Comparison of ENCODE assay signal across 19 cellular contexts in the genomic region with DNA sequence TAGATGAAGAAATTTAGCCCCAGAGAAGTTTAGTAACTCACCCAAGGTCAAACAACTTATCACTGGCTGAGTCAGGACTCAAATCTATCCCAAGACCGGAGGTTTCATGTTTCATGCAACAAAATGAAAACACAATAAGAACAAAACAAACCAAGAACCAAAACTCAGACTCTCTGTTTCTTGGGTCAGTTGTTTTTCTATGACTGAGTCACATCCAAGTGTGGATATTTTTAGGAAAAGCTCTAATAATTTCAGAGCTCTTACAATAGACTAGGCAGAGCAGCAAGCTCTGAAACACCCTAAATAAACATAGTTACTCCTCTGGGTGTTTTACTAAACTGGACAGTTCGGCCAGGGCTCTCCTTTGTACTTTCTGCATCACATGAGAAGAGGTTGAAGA.
A peak's percentile ranks its signal among the peaks of the same experiment; 100 is the strongest.
DNase-seq lines count a peak whose midpoint lies in the region; ATAC-seq, FAIRE-seq and TF ChIP-seq lines count a peak whose summit lies in the region.
"Had no signal": no experiment of that assay in that cellular context is flagged by ENCODE, and none has a peak within 500 bp of the region (broad histone marks: within the 10 kb centered on the region; RNA-seq: fewer than 3 reads in every experiment).

No MANE protein-coding gene starts in this region.

- peaks cover 11 to 12% of the 10 kb centered on the region in 2 donors for H3K27me3 Mint-ChIP-seq in stimulated activated naive B cell treated with anti-CD40 and anti-IgM and Interleukin-4, amounts not matched to agents 10 μg/mL and 1 μg/mL and 100 μg/mL, for 72 hours

- no peaks in the 10 kb centered on the region for H3K36me3 Mint-ChIP-seq in stimulated activated naive B cell treated with anti-CD40 and anti-IgM and Interleukin-4, amounts not matched to agents 10 μg/mL and 1 μg/mL and 100 μg/mL, for 72 hours

- peak overlapping the region; percentile 33 for H2AFZ ChIP-seq in endothelial cell of umbilical vein (ENCODE audit: low read depth, low read length)
- no peak overlapping the region for H2AFZ ChIP-seq in osteoblast (ENCODE audit: low read length)

- ATAC-seq in stimulated activated naive B cell treated with anti-CD40 and anti-IgM and Interleukin-4, amounts not matched to agents 10 μg/mL and 1 μg/mL and 100 μg/mL, for 72 hours (replicated peaks) = no peak
- ATAC-seq in GM21825 (IDR thresholded peaks at IDR 0.05; ENCODE audit: unreplicated experiment) = no peak
- ATAC-seq: activated T-cell treated with anti-CD3 and anti-CD28 coated beads, Interleukin-2, amount 50 U/mL, for 4 hours; esophagus mucosa; stimulated activated naive CD8-positive, alpha-beta T cell treated with anti-CD3 and anti-CD28 coated beads, Interleukin-15, Interleukin-2, amounts not matched to agents 100 U/mL and 50 U/mL, for 24 hours had no signal

- no TSS peak for BruUV-seq in endothelial cell of umbilical vein (replicated peaks; lab: Mats Ljungman, UMichigan)

- no peaks in the 10 kb centered on the region for H3K9me1 ChIP-seq in endothelial cell of umbilical vein (replicated peaks; ENCODE audit: control insufficient read depth, extremely low read depth, insufficient read depth, low read length)

- H3K27ac ChIP-seq in endothelial cell of umbilical vein (ENCODE audit: insufficient read depth, low read depth, low read length) (peak overlapping the region; percentile 69), osteoblast (ENCODE audit: low read depth, low read length) (peak overlapping the region; percentile 12)
- H3K27ac ChIP-seq: colonic mucosa, KMS-11, SJCRH30 had no signal

- peaks cover 0 to 3% of the 10 kb centered on the region in 2 donors for H3K4me1 Mint-ChIP-seq in stimulated activated naive B cell treated with anti-CD40 and anti-IgM and Interleukin-4, amounts not matched to agents 10 μg/mL and 1 μg/mL and 100 μg/mL, for 72 hours

- peak overlapping the region; percentile 33 for H3K9ac ChIP-seq in endothelial cell of umbilical vein (replicated peaks; ENCODE audit: extremely low read depth, insufficient read depth, low read length)
- H3K9ac ChIP-seq: KMS-11 had no signal

- dilution Hi-C loops in endothelial cell of umbilical vein (cut with MboI; ENCODE audit: extremely low pct_ligation_motif_present, low sequenced_read_pairs) = loop anchor here (25.0 kb wide), 1 partner anchor 246 kb away; no protein-coding TSS in a partner anchor

- no peaks in the 10 kb centered on the region for H3K9me3 ChIP-seq in endothelial cell of umbilical vein (replicated peaks; ENCODE audit: control insufficient read depth, insufficient read depth, low read length)
- H3K9me3 ChIP-seq in osteoblast (ENCODE audit: low read depth, low read length) = no peaks in the 10 kb centered on the region
- H3K9me3 ChIP-seq: colonic mucosa, SJCRH30 had no signal

- no peaks in the 10 kb centered on the region for H3K9me3 Mint-ChIP-seq in stimulated activated naive B cell treated with anti-CD40 and anti-IgM and Interleukin-4, amounts not matched to agents 10 μg/mL and 1 μg/mL and 100 μg/mL, for 72 hours
- H3K9me3 Mint-ChIP-seq: activated T-cell treated with anti-CD3 and anti-CD28 coated beads, Interleukin-2, amount 50 U/mL, for 4 hours had no signal

- peak; percentile 93 for FAIRE-seq in endothelial cell of umbilical vein (lab: Jason Lieb, UNC)
- FAIRE-seq: urothelium cell line had no signal

- H3K4me1 ChIP-seq in endothelial cell of umbilical vein (ENCODE audit: control insufficient read depth, extremely low read depth, insufficient read depth, low read length) = peaks cover 17% of the 10 kb centered on the region
- peaks cover 12% of the 10 kb centered on the region for H3K4me1 ChIP-seq in osteoblast (ENCODE audit: insufficient read depth, low read length)
- H3K4me1 ChIP-seq: Caco-2, colonic mucosa, SJCRH30 had no signal

- POLR2A ChIA-PET in endothelial cell of umbilical vein (lab: Charles Lee) = no interaction called here

- no peaks in the 10 kb centered on the region for H4K20me1 ChIP-seq in endothelial cell of umbilical vein (replicated peaks; ENCODE audit: control insufficient read depth, extremely low read depth, insufficient read depth, low read length)
- H4K20me1 ChIP-seq in osteoblast (ENCODE audit: insufficient read depth, low read length) = peaks cover 5% of the 10 kb centered on the region

- TF ChIP-seq CTCF in endothelial cell of umbilical vein (IDR thresholded peaks at IDR 0.05; ENCODE audit: extremely low read depth in 1 of 2, insufficient read depth in 1 of 2, low read depth in 1 of 2, low read length in 2 of 2) (no peak), osteoblast (IDR thresholded peaks at IDR 0.05; ENCODE audit: extremely low read depth, low read depth, low read length) (no peak)

- no peak for TF ChIP-seq POLR2A in endothelial cell of umbilical vein (IDR thresholded peaks at IDR 0.05; ENCODE audit: low read depth, low read length)

- H3K79me2 ChIP-seq in endothelial cell of umbilical vein (ENCODE audit: control insufficient read depth, insufficient read depth, low read length) (no peaks in the 10 kb centered on the region), osteoblast (ENCODE audit: insufficient read depth, low read length) (no peaks in the 10 kb centered on the region)

- H3K4me3 ChIP-seq in endothelial cell of umbilical vein (replicated peaks in 1 of 3; ENCODE audit: insufficient read depth in 1 of 3, low read depth in 1 of 3, low read length in 3 of 3) (no peak overlapping the region), osteoblast (ENCODE audit: insufficient read depth, low read length) (peak overlapping the region; percentile 30)
- H3K4me3 ChIP-seq: colonic mucosa, SJCRH30 had no signal

- H3K27me3 ChIP-seq in endothelial cell of umbilical vein (ENCODE audit: control insufficient read depth in 2 of 2, insufficient read depth in 2 of 2, low read length in 2 of 2) = peaks cover 0 to under 1% of the 10 kb centered on the region in 2 experiments
- no peaks in the 10 kb centered on the region for H3K27me3 ChIP-seq in osteoblast (ENCODE audit: insufficient read depth, low read length)
- H3K27me3 ChIP-seq: colonic mucosa, SJCRH30 had no signal

- H3K4me3 Mint-ChIP-seq in stimulated activated naive B cell treated with anti-CD40 and anti-IgM and Interleukin-4, amounts not matched to agents 10 μg/mL and 1 μg/mL and 100 μg/mL, for 72 hours = no peak overlapping the region
- H3K4me3 Mint-ChIP-seq: activated T-cell treated with anti-CD3 and anti-CD28 coated beads, Interleukin-2, amount 50 U/mL, for 4 hours had no signal

- H3K27ac Mint-ChIP-seq in stimulated activated naive B cell treated with anti-CD40 and anti-IgM and Interleukin-4, amounts not matched to agents 10 μg/mL and 1 μg/mL and 100 μg/mL, for 72 hours = no peak overlapping the region

- DNase-seq in EH (ENCODE audit: low read depth) (peak; percentile 49), RPMI7951 (ENCODE audit: low read depth) (peak; percentile 19), endothelial cell of umbilical vein (ENCODE audit: low read depth, low spot score) (peak; percentile 88), osteoblast (ENCODE audit: insufficient read length, low spot score, missing footprints) (peak; percentile 73), hypothalamus (lab: John Stamatoyannopoulos, UW) (no peak)
- DNase-seq in stimulated activated naive B cell treated with anti-CD40 and anti-IgM and Interleukin-4, amounts not matched to agents 10 μg/mL and 1 μg/mL and 100 μg/mL, for 72 hours = no peak
- no peak for DNase-seq in activated T-cell treated with anti-CD3 and anti-CD28 coated beads, Interleukin-2, amount 50 U/mL, for 48 hours
- DNase-seq: activated T-cell treated with anti-CD3 and anti-CD28 coated beads, Interleukin-2, amount 50 U/mL, for 4 hours; Caco-2; colonic mucosa; NCI-H1436; SJCRH30; stimulated activated CD4-positive, alpha-beta T cell treated with anti-CD3 and anti-CD28 coated beads, Interleukin-12 subunit alpha, Interleukin-12 subunit beta, amount 100 ng/mL, for 4 hours; stimulated activated naive CD8-positive, alpha-beta T cell treated with anti-CD3 and anti-CD28 coated beads, Interleukin-15, Interleukin-2, amounts not matched to agents 100 U/mL and 50 U/mL, for 24 hours; T-helper 9 cell had no signal

- CTCF ChIA-PET in endothelial cell of umbilical vein (lab: Charles Lee) = interaction anchor here (0.9 to 8.2 kb wide), 9 partner anchors 13 to 710 kb away, joined by 3 to 177 read pairs (median 5); no protein-coding TSS in a partner anchor

- intact Hi-C loops in endothelial cell of umbilical vein (cut with micrococcal nuclease) = loop anchor here (10.0 kb wide), 1 partner anchor 1248 kb away; no protein-coding TSS in a partner anchor

- H3K4me2 ChIP-seq in endothelial cell of umbilical vein (ENCODE audit: insufficient read depth, low read length) (peak overlapping the region; percentile 37), osteoblast (ENCODE audit: insufficient read depth, low read length) (peak overlapping the region; percentile 57)
- H3K4me2 ChIP-seq: KMS-11 had no signal

- H3K36me3 ChIP-seq in endothelial cell of umbilical vein (ENCODE audit: control insufficient read depth in 2 of 2, extremely low read depth in 1 of 2, insufficient read depth in 2 of 2, low read length in 2 of 2) (no peaks in the 10 kb centered on the region), osteoblast (ENCODE audit: insufficient read depth, low read length) (no peaks in the 10 kb centered on the region)
- H3K36me3 ChIP-seq: colonic mucosa, SJCRH30 had no signal

TF ChIP-seq in endothelial cell of umbilical vein, 7 proteins besides CTCF, POLR2A, EP300 and RAD21:
- no peak for TF ChIP-seq GATA2 (IDR thresholded peaks at IDR 0.05; ENCODE audit: insufficient read depth, insufficient read length, low read depth, low read length)
- peak; percentile 37 for TF ChIP-seq POLR2AphosphoS5 (IDR thresholded peaks at IDR 0.05; ENCODE audit: insufficient read depth, low read depth, low read length)
- TF ChIP-seq FOS (IDR thresholded peaks at IDR 0.05; ENCODE audit: borderline replicate concordance, insufficient read depth, low read length) = peak; percentile 59
- TF ChIP-seq JUN (IDR thresholded peaks at IDR 0.05; ENCODE audit: borderline replicate concordance, insufficient read depth, insufficient read length, low read depth) = peak; percentile 63

Comparison
In these comparisons a context has a peak if more than half of its experiments do, and no peak if none do; other contexts are left out.
1. DNase-seq: peak in EH (single experiment), RPMI7951 (single experiment), endothelial cell of umbilical vein (single experiment) and osteoblast (single experiment); none in stimulated activated naive B cell treated with anti-CD40 and anti-IgM and Interleukin-4, amounts not matched to agents 10 μg/mL and 1 μg/mL and 100 μg/mL, for 72 hours (single experiment), hypothalamus (0 of 51) and activated T-cell treated with anti-CD3 and anti-CD28 coated beads, Interleukin-2, amount 50 U/mL, for 48 hours (0 of 2).